20 cellular contexts compared by ENCODE assay signal in genomic region chr2:43078301-43078700, GRCh38.
"Had no signal": no experiment of that assay in that cellular context is flagged by ENCODE, and none has a peak within 500 bp of the region (broad histone marks: within the 10 kb centered on the region; RNA-seq: fewer than 3 reads in every experiment).

No MANE protein-coding gene starts in this region.

- DNase-seq: activated CD4-positive, alpha-beta T cell treated with anti-CD3 and anti-CD28 coated beads for 1 hour; activated CD4-positive, alpha-beta T cell treated with anti-CD3 and anti-CD28 coated beads, Interleukin-2, amount 50 U/mL, for 1 hour; activated CD8-positive, alpha-beta T cell treated with anti-CD3 and anti-CD28 coated beads, Interleukin-2, amount 10 ng/mL, durations not matched to agents 7 days and 5 days; activated gamma-delta T cell; activated naive CD4-positive, alpha-beta T cell treated with anti-CD3 and anti-CD28 coated beads, Interleukin-2, amount 50 U/mL, for 16 hours; activated naive CD8-positive, alpha-beta T cell treated with anti-CD3 and anti-CD28 coated beads, Interleukin-2, amount 50 U/mL, for 24 hours; body of pancreas; central memory CD4-positive, alpha-beta T cell; dermis blood vessel endothelial cell; effector CD8-positive, alpha-beta T cell; erythroblast; foreskin keratinocyte; left ventricle myocardium superior; nephron progenitor cell; retina; sigmoid colon; stimulated activated CD4-positive, alpha-beta T cell treated with anti-CD3 and anti-CD28 coated beads, Interleukin-4, amount 100 ng/mL, for 1 hour; substantia nigra; T-helper 9 cell; thyroid gland had no signal

- ATAC-seq: activated CD8-positive, alpha-beta T cell treated with anti-CD3 and anti-CD28 coated beads, Interleukin-2, amount 10 ng/mL, durations not matched to agents 7 days and 5 days; activated naive CD8-positive, alpha-beta T cell treated with anti-CD3 and anti-CD28 coated beads, Interleukin-2, amount 50 U/mL, for 24 hours; body of pancreas; foreskin keratinocyte; left ventricle myocardium superior had no signal

- H3K36me3 ChIP-seq: sigmoid colon, thyroid gland had no signal

- H3K27me3 ChIP-seq: body of pancreas, foreskin keratinocyte, sigmoid colon, thyroid gland had no signal

- H3K27ac ChIP-seq: body of pancreas, sigmoid colon had no signal

- H3K9me3 ChIP-seq: body of pancreas, sigmoid colon, thyroid gland had no signal

- H3K4me3 ChIP-seq: body of pancreas, sigmoid colon, thyroid gland had no signal
